ENCODE assay signal across 15 cellular contexts in the genomic region with DNA sequence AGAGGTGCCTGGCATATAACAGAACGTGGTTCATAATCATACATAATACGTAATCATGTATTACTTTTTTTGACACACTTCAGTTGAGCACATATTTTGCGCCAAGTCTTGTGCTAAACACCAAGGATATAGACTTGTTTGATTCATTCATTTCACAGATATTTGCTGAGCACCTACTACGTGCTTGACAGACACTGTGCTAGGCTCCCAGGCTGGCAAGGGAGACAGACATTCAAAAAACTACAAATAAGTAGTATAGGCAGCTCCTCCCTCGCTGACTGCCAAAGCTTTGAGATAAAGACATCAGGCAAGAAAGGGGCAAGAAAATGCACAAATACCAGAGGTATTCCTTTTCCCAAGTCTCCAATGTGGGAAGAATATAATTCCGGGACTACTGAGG.
A peak's percentile ranks its signal among the peaks of the same experiment; 100 is the strongest.
DNase-seq lines count a peak whose midpoint lies in the region; ATAC-seq, FAIRE-seq and TF ChIP-seq lines count a peak whose summit lies in the region.
"Had no signal": no experiment of that assay in that cellular context is flagged by ENCODE, and none has a peak within 500 bp of the region (broad histone marks: within the 10 kb centered on the region; RNA-seq: fewer than 3 reads in every experiment).

No MANE protein-coding gene starts in this region.

- H3K4me3 Mint-ChIP-seq in GM23338, result no peak overlapping the region
- H3K4me3 Mint-ChIP-seq: activated naive CD8-positive, alpha-beta T cell treated with anti-CD3 and anti-CD28 coated beads for 36 hours; stimulated activated memory B cell treated with anti-CD40 and anti-IgM and Interleukin-4, amounts not matched to agents 10 μg/mL and 1 μg/mL and 100 μg/mL, for 72 hours had no signal

- H3F3A ChIP-seq in GM23338 (replicated peaks; ENCODE audit: low read depth), result no peaks in the 10 kb centered on the region

- H4K20me1 ChIP-seq in GM23338 (replicated peaks; ENCODE audit: insufficient read depth) (no peaks in the 10 kb centered on the region), K562 (replicated peaks; ENCODE audit: control insufficient read depth, insufficient read depth, low read length) (no peaks in the 10 kb centered on the region)

- H3K36me3 Mint-ChIP-seq in GM23338 (ENCODE audit: low read depth), result no peaks in the 10 kb centered on the region
- H3K36me3 Mint-ChIP-seq: activated naive CD8-positive, alpha-beta T cell treated with anti-CD3 and anti-CD28 coated beads for 36 hours; stimulated activated memory B cell treated with anti-CD40 and anti-IgM and Interleukin-4, amounts not matched to agents 10 μg/mL and 1 μg/mL and 100 μg/mL, for 72 hours had no signal

- BruUV-seq in K562 (replicated peaks; lab: Mats Ljungman, UMichigan), result no TSS peak

- no peaks in the 10 kb centered on the region for H3K79me2 ChIP-seq in GM23338 (replicated peaks; ENCODE audit: insufficient read depth)
- no peaks in the 10 kb centered on the region for H3K79me2 ChIP-seq in K562 (ENCODE audit: control insufficient read depth, insufficient read depth, low read length)

- 0 out of 2 replicates have a peak, but pooled peaks cover 9% of the 10 kb centered on the region for H3K9me2 ChIP-seq in GM23338 (ENCODE audit: insufficient read depth)

- TF ChIP-seq EP300 in K562 (IDR thresholded peaks at IDR 0.05; ENCODE audit: low read length), result no peak

- H3K4me1 ChIP-seq in GM23338 (ENCODE audit: insufficient read depth) (peaks cover 6% of the 10 kb centered on the region), K562 (replicated peaks in 1 of 2; ENCODE audit: control insufficient read depth in 2 of 2, insufficient read depth in 2 of 2, low read length in 2 of 2) (peaks cover 41 to 63% of the 10 kb centered on the region in 2 experiments), liver (ENCODE audit: control insufficient read depth in 4 of 4, insufficient read depth in 4 of 4, low read length in 3 of 4) (peaks cover 23 to 63% (median 40%) of the 10 kb centered on the region in 4 donors)

- H3K4me3 ChIP-seq in GM23338, result no peak overlapping the region
- H3K4me3 ChIP-seq in K562, result no peak overlapping the region
- no peak overlapping the region for H3K4me3 ChIP-seq in liver (ENCODE audit: low read depth in 1 of 3, low read length in 3 of 3)
- H3K4me3 ChIP-seq in skin epidermis, result no peak overlapping the region

- CTCF ChIA-PET in K562 (lab: Yijun Ruan, JAX; ENCODE audit: low intra/inter-chr PET ratio), result no interaction called here

- peaks cover 8% of the 10 kb centered on the region for H3K4me1 Mint-ChIP-seq in GM23338
- H3K4me1 Mint-ChIP-seq: activated naive CD8-positive, alpha-beta T cell treated with anti-CD3 and anti-CD28 coated beads for 36 hours had no signal

- POLR2A ChIA-PET in K562 (lab: Yijun Ruan, JAX), result no interaction called here

- TF ChIP-seq RAD21 in K562 (CRISPR knock-in tag; conservative IDR thresholded peaks at IDR 0.05 in 1 of 2, IDR thresholded peaks at IDR 0.05 in 1 of 2), result no peak
- no peak for TF ChIP-seq RAD21 in liver (IDR thresholded peaks at IDR 0.05)

- H3K27me3 ChIP-seq in GM23338 (ENCODE audit: insufficient read depth), result no peaks in the 10 kb centered on the region
- H3K27me3 ChIP-seq in K562 (ENCODE audit: control insufficient read depth in 2 of 2, insufficient read depth in 2 of 2, low read length in 2 of 2), result no peaks in the 10 kb centered on the region
- no peaks in the 10 kb centered on the region for H3K27me3 ChIP-seq in liver (ENCODE audit: control insufficient read depth in 4 of 4, insufficient read depth in 4 of 4, low read length in 3 of 4)
- H3K27me3 ChIP-seq: SJCRH30 had no signal

- no peak for DNase-seq in GM23338 (ENCODE audit: low spot score)
- no peak for DNase-seq in K562 (ENCODE audit: extremely low read depth in 1 of 4, low spot score in 3 of 4)
- no peak for DNase-seq in AG08395 (ENCODE audit: low spot score)
- no peak for DNase-seq in NCI-H524 (lab: John Stamatoyannopoulos, UW)
- no peak for DNase-seq in SHP77 (lab: John Stamatoyannopoulos, UW)
- DNase-seq: activated CD4-positive, alpha-beta T cell treated with anti-CD3 and anti-CD28 coated beads for 4 hours; activated naive CD8-positive, alpha-beta T cell treated with anti-CD3 and anti-CD28 coated beads for 36 hours; NCI-H2107; SJCRH30; T-helper 9 cell had no signal

- H3K9me3 ChIP-seq in K562 (replicated peaks; ENCODE audit: control insufficient read depth, insufficient read depth, low read depth, low read length) (no peaks in the 10 kb centered on the region), liver (ENCODE audit: control insufficient read depth in 4 of 4, low read length in 3 of 4) (no peaks in the 10 kb centered on the region)
- H3K9me3 ChIP-seq: SJCRH30 had no signal

- ATAC-seq in GM23338, result no peak
- no peak for ATAC-seq in K562
- no peak for ATAC-seq in GM21723 (IDR thresholded peaks at IDR 0.05; ENCODE audit: unreplicated experiment)
- ATAC-seq: stimulated activated memory B cell treated with anti-CD40 and anti-IgM and Interleukin-4, amounts not matched to agents 10 μg/mL and 1 μg/mL and 100 μg/mL, for 72 hours had no signal

- peaks cover 7% of the 10 kb centered on the region for H3K27me3 Mint-ChIP-seq in GM23338 (ENCODE audit: insufficient read depth, low read depth, poor library complexity)
- H3K27me3 Mint-ChIP-seq: activated naive CD8-positive, alpha-beta T cell treated with anti-CD3 and anti-CD28 coated beads for 36 hours had no signal

- H3K36me3 ChIP-seq in GM23338 (ENCODE audit: insufficient read depth) (no peaks in the 10 kb centered on the region), K562 (ENCODE audit: control insufficient read depth, insufficient read depth, low read length) (no peaks in the 10 kb centered on the region), liver (ENCODE audit: control insufficient read depth in 4 of 4, insufficient read depth in 3 of 4, low read depth in 1 of 4, low read length in 3 of 4) (no peaks in the 10 kb centered on the region)
- H3K36me3 ChIP-seq: SJCRH30 had no signal

- H3K9ac ChIP-seq in K562 (ENCODE audit: insufficient read depth in 1 of 2, low read depth in 2 of 2, low read length in 2 of 2) (no peak overlapping the region), liver (ENCODE audit: low read depth in 1 of 2, low read length in 2 of 2) (peak overlapping the region in 1 of 2 donors; percentile 47)

- no peaks in the 10 kb centered on the region; the same call in 2 of the 3 replicates for H3K9me3 Mint-ChIP-seq in GM23338
- H3K9me3 Mint-ChIP-seq: activated naive CD8-positive, alpha-beta T cell treated with anti-CD3 and anti-CD28 coated beads for 36 hours; stimulated activated memory B cell treated with anti-CD40 and anti-IgM and Interleukin-4, amounts not matched to agents 10 μg/mL and 1 μg/mL and 100 μg/mL, for 72 hours had no signal

- intact Hi-C loops in K562 (cut with micrococcal nuclease), result loop anchor here (10.0 kb wide), 1 partner anchor 141 kb away; no protein-coding TSS in a partner anchor

- TF ChIP-seq CTCF in GM23338 (conservative IDR thresholded peaks at IDR 0.05; ENCODE audit: low read depth in 2 of 2) (no peak), K562 (IDR thresholded peaks at IDR 0.05 in 2 of 3, conservative IDR thresholded peaks at IDR 0.05 in 1 of 3; ENCODE audit: insufficient read depth in 2 of 3, low read depth in 1 of 3, low read length in 3 of 3) (no peak), liver (IDR thresholded peaks at IDR 0.05; ENCODE audit: low read depth, low read length, missing input control) (no peak)

- H3K27ac Mint-ChIP-seq in GM23338, result 0 out of 2 replicates have a peak overlapping the region, but pooled peaks have one; percentile 1
- H3K27ac Mint-ChIP-seq: activated naive CD8-positive, alpha-beta T cell treated with anti-CD3 and anti-CD28 coated beads for 36 hours; stimulated activated memory B cell treated with anti-CD40 and anti-IgM and Interleukin-4, amounts not matched to agents 10 μg/mL and 1 μg/mL and 100 μg/mL, for 72 hours had no signal

- H2AFZ ChIP-seq in GM23338 (no peak overlapping the region), K562 (ENCODE audit: low read depth, low read length) (peak overlapping the region; percentile 95)

- H3K27ac ChIP-seq in GM23338 (ENCODE audit: low read depth) (no peak overlapping the region), K562 (ENCODE audit: extremely low read depth, low read depth, low read length) (peak overlapping the region; percentile 81; the same call in 2 of the 3 replicates), liver (ENCODE audit: low read depth in 1 of 2, low read length in 2 of 2) (peak overlapping the region; percentile 71 to 78), skin epidermis (peak overlapping the region in 16 of 21 experiments; percentile 21 to 77 (median 64))

- 89% methylated on average over 6 of the region's 6 CpGs for WGBS in K562 (ENCODE audit: insufficient coverage, low coverage, missing lambda C conversion rate)
- 81% methylated on average over 6 of the region's 6 CpGs for WGBS in liver

- in situ Hi-C loops in K562 (cut with MboI), result no loop called here

- no peak for TF ChIP-seq POLR2A in K562 (conservative IDR thresholded peaks at IDR 0.05)

- no peak overlapping the region for H3K4me2 ChIP-seq in GM23338
- H3K4me2 ChIP-seq in K562 (ENCODE audit: insufficient read depth, low read length), result peak overlapping the region; percentile 72

- H3K9me1 ChIP-seq in K562 (ENCODE audit: control insufficient read depth, insufficient read depth, low read length), result no peaks in the 10 kb centered on the region

- FAIRE-seq in K562 (lab: Jason Lieb, UNC), result no peak
- FAIRE-seq: frontal cortex had no signal

TF ChIP-seq in GM23338, 12 proteins besides CTCF, POLR2A, EP300 and RAD21 (continues in another document):
- TF ChIP-seq EZH2phosphoT487 (IDR thresholded peaks at IDR 0.05; ENCODE audit: unreplicated experiment), result no peak
- no peak for TF ChIP-seq EZH2 (IDR thresholded peaks at IDR 0.05; ENCODE audit: low read depth, unreplicated experiment)

TF ChIP-seq in K562, 482 proteins besides CTCF, POLR2A, EP300 and RAD21 (continues in another document):
- TF ChIP-seq ZKSCAN1 (IDR thresholded peaks at IDR 0.05; ENCODE audit: low read depth, low read length), result peak; percentile 87
- TF ChIP-seq NONO (IDR thresholded peaks at IDR 0.05; ENCODE audit: low read depth in 2 of 2, low read length in 1 of 2), result no peak
- 0 out of 2 replicates have a peak, but pooled peaks have one; percentile 5 for TF ChIP-seq ZNF584 (CRISPR knock-in tag; IDR thresholded peaks at IDR 0.05; ENCODE audit: low read depth)
- no peak for TF ChIP-seq ZNF175 (CRISPR knock-in tag; IDR thresholded peaks at IDR 0.05; ENCODE audit: low read depth)
- no peak for TF ChIP-seq BCL6 (CRISPR knock-in tag; IDR thresholded peaks at IDR 0.05)
- peak; percentile 85 for TF ChIP-seq ADNP (tag; IDR thresholded peaks at IDR 0.05)

TF ChIP-seq in liver, 16 proteins besides CTCF, POLR2A, EP300 and RAD21 (continues in another document):
- no peak for TF ChIP-seq SP1 (IDR thresholded peaks at IDR 0.05)
- TF ChIP-seq HNF4A (conservative IDR thresholded peaks at IDR 0.05), result no peak
